In genomic region chr19:39144487-39145071, GRCh38 we compare ENCODE assay signal across 10 cellular contexts. TPM values are rescaled to one million over a fixed set of nuclear protein-coding genes. Genes with fewer than 3 reads are reported as not detected.
DNase-seq lines count a peak whose midpoint lies in the region; ATAC-seq, FAIRE-seq and TF ChIP-seq lines count a peak whose summit lies in the region.
"Had no signal": no experiment of that assay in that cellular context is flagged by ENCODE, and none has a peak within 500 bp of the region (broad histone marks: within the 10 kb centered on the region; RNA-seq: fewer than 3 reads in every experiment).

No MANE protein-coding gene starts in this region.

- H3K14ac ChIP-seq in H1 (ENCODE audit: insufficient read length) = no peak overlapping the region

- peak overlapping the region; percentile 14 to 56; a peak in 3 of 4 replicates for H3K4me2 ChIP-seq in H1 (ENCODE audit: insufficient read depth in 1 of 2, low read depth in 2 of 2, low read length in 2 of 2)
- no peak overlapping the region for H3K4me2 ChIP-seq in PC-9

- H3K56ac ChIP-seq in H1 (replicated peaks; ENCODE audit: insufficient read length, low read depth, low read length) = no peak overlapping the region

- TF ChIP-seq RAD21 in H1 (IDR thresholded peaks at IDR 0.05 in 1 of 2, conservative IDR thresholded peaks at IDR 0.05 in 1 of 2; ENCODE audit: low read depth in 2 of 2, low read length in 2 of 2) = no peak

- H3K9ac ChIP-seq in H1 (replicated peaks in 1 of 4; ENCODE audit: extremely low read depth in 1 of 4, low read depth in 3 of 4, low read length in 3 of 4) = no peak overlapping the region; a peak in 1 of 7 replicates

- ATAC-seq in thoracic aorta (ENCODE audit: insufficient number of reproducible peaks, low FRiP score, low read depth) (no peak), GM18520 (IDR thresholded peaks at IDR 0.05; ENCODE audit: unreplicated experiment) (no peak)
- ATAC-seq: activated naive CD8-positive, alpha-beta T cell treated with anti-CD3 and anti-CD28 coated beads, Interleukin-2, amount 50 U/mL, for 24 hours had no signal

- no peak overlapping the region for H3K4me3 ChIP-seq in H1 (ENCODE audit: extremely low read depth in 1 of 4, insufficient read depth in 2 of 4, low read depth in 3 of 4, low read length in 4 of 4)
- peak overlapping the region; percentile 59 for H3K4me3 ChIP-seq in thoracic aorta
- H3K4me3 ChIP-seq in PC-9 = no peak overlapping the region

- intact Hi-C loops in PC-9 (cut with micrococcal nuclease; ENCODE audit: unreplicated experiment) = no loop called here

- H2BK5ac ChIP-seq in H1 (ENCODE audit: low read depth, low read length) = peak overlapping the region; percentile 18; the same call in 1 of the 2 replicates

- no peak for TF ChIP-seq POLR2A in H1 (IDR thresholded peaks at IDR 0.05; ENCODE audit: control extremely low read depth in 1 of 2, low read depth in 2 of 2, low read length in 2 of 2)

- H3K79me1 ChIP-seq in H1 (ENCODE audit: low read depth, low read length) = peaks cover 26% of the 10 kb centered on the region

- H2BK120ac ChIP-seq in H1 (replicated peaks; ENCODE audit: low read depth, low read length) = no peak overlapping the region

- CTCF ChIA-PET in H1 (lab: Charles Lee; ENCODE audit: partially characterized antibody) (interaction anchor here (1.0 to 3.9 kb wide), 9 partner anchors 10 to 61 kb away, joined by 4 to 22 read pairs (median 6); no protein-coding TSS in a partner anchor), PC-9 (lab: Charles Lee) (no interaction called here)

- DNase-seq in NCI-H526 treated with DMSO at 0.1 percent for 48 hours (lab: John Stamatoyannopoulos, UW) (peak; percentile 93), H1 (ENCODE audit: low read depth in 1 of 2, low spot score in 2 of 2) (no peak), lung microvascular endothelial cell (ENCODE audit: low read depth in 2 of 2) (peak; percentile 74 to 92), thoracic aorta (ENCODE audit: low spot score) (no peak), NCI-H1092 (lab: John Stamatoyannopoulos, UW) (no peak), foreskin melanocyte (no peak), PC-9 (no peak)
- DNase-seq: activated naive CD8-positive, alpha-beta T cell treated with anti-CD3 and anti-CD28 coated beads, Interleukin-2, amount 50 U/mL, for 24 hours had no signal

- no peak overlapping the region for H2BK12ac ChIP-seq in H1 (ENCODE audit: low read depth, low read length)

- peaks cover 0 to 5% (median 0%) of the 10 kb centered on the region in 4 experiments; a peak in 2 of 8 replicates for H3K36me3 ChIP-seq in H1 (ENCODE audit: control insufficient read depth in 2 of 4, insufficient read depth in 4 of 4, low read length in 3 of 4)
- H3K36me3 ChIP-seq in thoracic aorta = no peaks in the 10 kb centered on the region
- H3K36me3 ChIP-seq in PC-9 (ENCODE audit: low read depth) = peaks cover 5% of the 10 kb centered on the region; the same call in 1 of the 2 replicates

- H4K5ac ChIP-seq in H1 (ENCODE audit: insufficient read length, low read depth, low read length) = peak overlapping the region; percentile 31

- H2AFZ ChIP-seq in H1 (ENCODE audit: low read length) (no peak overlapping the region), PC-9 (no peak overlapping the region)

- FAIRE-seq in H1 (lab: Jason Lieb, UNC) = no peak

- TF ChIP-seq EP300 in H1 (IDR thresholded peaks at IDR 0.05; ENCODE audit: borderline replicate concordance in 1 of 2, low read depth in 2 of 2, low read length in 2 of 2) = no peak

- TF ChIP-seq CTCF in H1 (IDR thresholded peaks at IDR 0.05; ENCODE audit: control extremely low read depth in 1 of 3, insufficient read depth in 1 of 3, low read depth in 1 of 3, low read length in 3 of 3) = no peak
- TF ChIP-seq CTCF in thoracic aorta (IDR thresholded peaks at IDR 0.05) = no peak
- no peak for TF ChIP-seq CTCF in PC-9 (conservative IDR thresholded peaks at IDR 0.05)

- BruUV-seq in PC-9 (replicated peaks; lab: Mats Ljungman, UMichigan) = no TSS peak

- H4K91ac ChIP-seq in H1 (replicated peaks; ENCODE audit: insufficient read length, low read length) = no peak overlapping the region

- H3K23ac ChIP-seq in H1 (ENCODE audit: insufficient read length) = no peak overlapping the region

- peaks cover 2% of the 10 kb centered on the region; the same call in 1 of the 2 replicates for H3K23me2 ChIP-seq in H1 (ENCODE audit: low read depth, low read length)

- no peak overlapping the region; the same call in 1 of the 2 replicates for H3K18ac ChIP-seq in H1 (ENCODE audit: extremely low read depth, low read length)

- no peak overlapping the region for H2BK15ac ChIP-seq in H1 (ENCODE audit: low read length)

- POLR2A ChIA-PET in H1 (lab: Charles Lee; ENCODE audit: partially characterized antibody) (interaction anchor here (0.8 to 1.8 kb wide), 5 partner anchors 8 to 22 kb away, joined by 3 to 7 read pairs (median 5); partner anchors contain the start of gene PAK4), PC-9 (lab: Charles Lee; ENCODE audit: unreplicated experiment) (no interaction called here)

- H2BK20ac ChIP-seq in H1 (ENCODE audit: low read length) = no peak overlapping the region

- peaks cover 6 to 66% of the 10 kb centered on the region in 2 experiments for H3K79me2 ChIP-seq in H1 (ENCODE audit: control insufficient read depth in 1 of 2, insufficient read depth in 2 of 2, low read length in 2 of 2)
- H3K79me2 ChIP-seq in PC-9 (ENCODE audit: low read depth) = peaks cover 74% of the 10 kb centered on the region

- H4K20me1 ChIP-seq in H1 (replicated peaks in 1 of 2; ENCODE audit: control insufficient read depth in 1 of 2, insufficient read depth in 2 of 2, low read length in 2 of 2) (peaks cover 5 to 26% of the 10 kb centered on the region in 2 experiments), PC-9 (ENCODE audit: insufficient read depth) (peaks cover 71% of the 10 kb centered on the region)

- H3F3A ChIP-seq in PC-9 (ENCODE audit: insufficient read depth, low read depth) = no peaks in the 10 kb centered on the region

- no peaks in the 10 kb centered on the region for H3K9me3 ChIP-seq in H1 (ENCODE audit: insufficient read depth in 2 of 2, low read depth in 1 of 2, low read length in 1 of 2)
- H3K9me3 ChIP-seq in thoracic aorta = no peaks in the 10 kb centered on the region
- no peaks in the 10 kb centered on the region for H3K9me3 ChIP-seq in PC-9 (ENCODE audit: insufficient read depth, low read depth)

- H3K4me1 ChIP-seq in H1 (replicated peaks in 1 of 4; ENCODE audit: control insufficient read depth in 3 of 4, insufficient read depth in 4 of 4, low read length in 3 of 4) = peaks cover 25 to 51% (median 35%) of the 10 kb centered on the region in 4 experiments
- H3K4me1 ChIP-seq in thoracic aorta (ENCODE audit: control insufficient read depth in 1 of 2, low read depth in 2 of 2) = peaks cover 14 to 33% of the 10 kb centered on the region in 2 donors
- H3K4me1 ChIP-seq in PC-9 (replicated peaks; ENCODE audit: insufficient read depth) = no peaks in the 10 kb centered on the region

- no peak overlapping the region for H4K8ac ChIP-seq in H1 (ENCODE audit: extremely low read depth, insufficient read depth, low read length)

- H3K27me3 ChIP-seq in H1 (replicated peaks in 1 of 4; ENCODE audit: control insufficient read depth in 3 of 4, extremely low read depth in 1 of 4, insufficient read depth in 3 of 4, low read length in 3 of 4) (no peaks in the 10 kb centered on the region), thoracic aorta (replicated peaks; ENCODE audit: insufficient read depth) (no peaks in the 10 kb centered on the region), PC-9 (ENCODE audit: insufficient read depth, low read depth) (no peaks in the 10 kb centered on the region)

- 76% methylated on average over 6 of the region's 6 CpGs; no CpG with 5 or more reads in 1 of the 2 experiments for WGBS in H1 (ENCODE audit: extremely low coverage in 1 of 2, insufficient coverage in 1 of 2, insufficient read length in 1 of 2, insufficient replicate concordance in 2 of 2, low coverage in 1 of 2, low lambda C conversion rate in 2 of 2, missing lambda C conversion rate in 1 of 2), 2 experiments

- H2AK5ac ChIP-seq in H1 (ENCODE audit: low read depth, low read length) = no peak overlapping the region

- H3K27ac ChIP-seq in H1 (ENCODE audit: low read depth, low read length) = no peak overlapping the region
- peak overlapping the region; percentile 59 to 78 for H3K27ac ChIP-seq in thoracic aorta
- no peak overlapping the region for H3K27ac ChIP-seq in PC-9

- no peaks in the 10 kb centered on the region for H3K9me2 ChIP-seq in PC-9 (ENCODE audit: insufficient read depth)

- no peak overlapping the region for H3K4ac ChIP-seq in H1 (replicated peaks; ENCODE audit: insufficient read length, low read depth, low read length)

RNA-seq across cellular contexts. Expression of gene PAK4, which starts 19.0 kb away (rescaled TPM):
- total RNA-seq in H1 (2021; fragmentation: NEBNext Ultra II Directional; extraction: Animal tissue kit (Norgen Biotek cat#: 25700)) = 64.4 and 67.6 TPM in 2 replicates
- polyA plus RNA-seq in H1 (2011; rRNA removed) = 50.7 and 107 TPM in 2 replicates
- polyA plus RNA-seq in H1 (2011; cell fraction: cytosol; rRNA removed) = 55.5 TPM
- polyA plus RNA-seq in H1 (2011; cell fraction: nucleus; rRNA removed) = 89.7 TPM
- 40.5 to 57.3 TPM (median 53.1 TPM) in 4 replicates for polyA plus RNA-seq in H1 (2012, experiment 1 of 2)
- polyA plus RNA-seq in H1 (2012, experiment 2 of 2) = 64.2 TPM
- polyA plus RNA-seq in H1 (2013, experiment 1 of 2) = 47.5 TPM
- polyA plus RNA-seq in H1 (2013, experiment 2 of 2) = 47.5 TPM
- 17.7 and 25.9 TPM in 2 replicates for polyA minus RNA-seq in H1 (2011; rRNA and poly(A)+ RNA removed)
- 39.9 TPM for polyA minus RNA-seq in H1 (2011; cell fraction: cytosol; rRNA and poly(A)+ RNA removed)
- 22.8 TPM for polyA minus RNA-seq in H1 (2011; cell fraction: nucleus; rRNA and poly(A)+ RNA removed)
- total RNA-seq in lung microvascular endothelial cell = 2.6 and 3.1 TPM in 2 replicates
- total RNA-seq in thoracic aorta = 1 to 10 TPM; 7.4 to 8.7 TPM
- 77.8 and 90.2 TPM in 2 replicates for total RNA-seq in PC-9 (2021)

RNA-seq across cellular contexts. Expression of gene NCCRP1, which starts 52.2 kb away (rescaled TPM):
- total RNA-seq in H1 (2021; fragmentation: NEBNext Ultra II Directional; extraction: Animal tissue kit (Norgen Biotek cat#: 25700)) = 2.8 and 3.2 TPM in 2 replicates
- polyA plus RNA-seq in H1 (2011; rRNA removed) = 7.9 and 11.2 TPM in 2 replicates
- polyA plus RNA-seq in H1 (2011; cell fraction: cytosol; rRNA removed) = 3.8 TPM
- polyA plus RNA-seq in H1 (2011; cell fraction: nucleus; rRNA removed) = 3.1 TPM
- polyA plus RNA-seq in H1 (2012, experiment 1 of 2) = 1.9 to 4.0 TPM (median 2.6 TPM) in 4 replicates
- 2.5 TPM for polyA plus RNA-seq in H1 (2012, experiment 2 of 2)
- polyA plus RNA-seq in H1 (2013, experiment 1 of 2) = 2.1 TPM
- polyA plus RNA-seq in H1 (2013, experiment 2 of 2) = 2.4 TPM
- 1.7 and 3.1 TPM in 2 replicates for polyA minus RNA-seq in H1 (2011; rRNA and poly(A)+ RNA removed)
- polyA minus RNA-seq in H1 (2011; cell fraction: cytosol; rRNA and poly(A)+ RNA removed) = 2.6 TPM
- polyA minus RNA-seq in H1 (2011; cell fraction: nucleus; rRNA and poly(A)+ RNA removed) = 1.00 TPM
- total RNA-seq in lung microvascular endothelial cell (not detected in 2 replicates), thoracic aorta (under 1 TPM in 1 of 2 donors, not detected in 1; 0.27 TPM), PC-9 (2021) (22.7 and 23.2 TPM in 2 replicates)

RNA-seq across cellular contexts. Expression of gene SYCN, which starts 59.5 kb away (rescaled TPM):
- not detected in 2 replicates for total RNA-seq in H1 (2021; fragmentation: NEBNext Ultra II Directional; extraction: Animal tissue kit (Norgen Biotek cat#: 25700))
- polyA plus RNA-seq in H1 (2011; rRNA removed) = not detected in 2 replicates
- polyA plus RNA-seq in H1 (2011; cell fraction: cytosol; rRNA removed) = not detected
- not detected for polyA plus RNA-seq in H1 (2011; cell fraction: nucleus; rRNA removed)
- not detected in 4 replicates for polyA plus RNA-seq in H1 (2012, experiment 1 of 2)
- not detected for polyA plus RNA-seq in H1 (2012, experiment 2 of 2)
- not detected for polyA plus RNA-seq in H1 (2013, experiment 1 of 2)
- not detected for polyA plus RNA-seq in H1 (2013, experiment 2 of 2)
- polyA minus RNA-seq in H1 (2011; rRNA and poly(A)+ RNA removed) = not detected in 2 replicates
- not detected for polyA minus RNA-seq in H1 (2011; cell fraction: cytosol; rRNA and poly(A)+ RNA removed)
- not detected for polyA minus RNA-seq in H1 (2011; cell fraction: nucleus; rRNA and poly(A)+ RNA removed)
- total RNA-seq in lung microvascular endothelial cell = not detected in 2 replicates
- not detected for total RNA-seq in thoracic aorta
- total RNA-seq in PC-9 (2021) = not detected in 2 replicates
- total RNA-seq: NCI-H460 had no signal

Comparison
In these comparisons a context has a peak if more than half of its experiments do, and no peak if none do; other contexts are left out.
1. DNase-seq: peak in NCI-H526 treated with DMSO at 0.1 percent for 48 hours (single experiment) and lung microvascular endothelial cell (2 of 2); none in H1 (0 of 2), thoracic aorta (single experiment), NCI-H1092 (single experiment), foreskin melanocyte (single experiment) and PC-9 (0 of 2).
2. H3K27ac ChIP-seq: peak in thoracic aorta (2 of 2); none in H1 (single experiment) and PC-9 (single experiment).